In the genomic region with DNA sequence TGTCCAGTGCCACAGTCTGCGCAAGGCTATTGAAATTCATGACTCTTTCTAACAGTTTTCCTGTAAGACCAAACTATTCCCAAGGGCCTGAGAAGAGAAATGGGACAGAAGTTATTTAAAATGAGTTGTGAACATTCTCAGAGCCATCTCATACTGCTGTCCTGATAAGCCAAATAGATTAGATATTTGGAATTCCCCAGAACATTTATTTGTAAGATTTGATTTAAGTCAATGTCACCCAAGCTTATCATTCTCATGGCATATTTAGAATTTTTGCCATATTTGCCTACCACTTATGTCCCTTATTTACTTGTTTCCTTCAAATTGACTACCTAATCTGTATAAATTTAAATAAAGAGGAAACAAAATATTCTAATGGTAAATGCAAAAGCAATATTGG, we compare ENCODE assay signal across 22 cellular contexts.
"Had no signal": no experiment of that assay in that cellular context is flagged by ENCODE, and none has a peak within 500 bp of the region (broad histone marks: within the 10 kb centered on the region; RNA-seq: fewer than 3 reads in every experiment).

No MANE protein-coding gene starts in this region.

- H3K4me1 ChIP-seq: testis had no signal

- H3K4me3 ChIP-seq: left lung, lower lobe of right lung, ovary, right atrium auricular region, right lobe of liver, skin epidermis, stomach, testis, thyroid gland, upper lobe of right lung had no signal

- H3K27me3 ChIP-seq: left lung, ovary, right atrium auricular region, right lobe of liver, stomach, testis, thyroid gland, upper lobe of right lung had no signal

- H3K27ac ChIP-seq: left lung, lower lobe of right lung, ovary, right atrium auricular region, right lobe of liver, skin epidermis, stomach, testis, thyroid gland, upper lobe of right lung had no signal

- DNase-seq: hippocampal formation; kidney; left colon; left lung; lower lobe of right lung; mammary epithelial cell; mesenchymal stem cell; naive thymus-derived CD4-positive, alpha-beta T cell; ovary; right lobe of liver; stimulated activated CD4-positive, alpha-beta T cell treated with anti-CD3 and anti-CD28 coated beads, Interleukin-12 subunit alpha, Interleukin-12 subunit beta, amount 100 ng/mL, for 4 hours; stimulated activated CD4-positive, alpha-beta T cell treated with anti-CD3 and anti-CD28 coated beads, Interleukin-15, amount 100 ng/mL, for 24 hours; stimulated activated CD4-positive, alpha-beta T cell treated with anti-CD3 and anti-CD28 coated beads, Interleukin-2, amount 100 ng/mL, for 24 hours; stimulated activated CD4-positive, alpha-beta T cell treated with anti-CD3 and anti-CD28 coated beads, Interleukin-4, amount 100 ng/mL, for 1 hour; stimulated activated naive B cell treated with anti-CD40 and anti-IgM and Interleukin-4, amounts not matched to agents 10 μg/mL and 1 μg/mL and 100 μg/mL, for 72 hours; stimulated activated naive CD8-positive, alpha-beta T cell treated with anti-CD3 and anti-CD28 coated beads, Interleukin-15, Interleukin-2, amounts not matched to agents 100 U/mL and 50 U/mL, for 24 hours; stomach; testis; thyroid gland; upper lobe of right lung had no signal

- H3K9me3 ChIP-seq: left lung, lower lobe of right lung, ovary, right atrium auricular region, right lobe of liver, stomach, testis, thyroid gland, upper lobe of right lung had no signal

- H3K36me3 ChIP-seq: left lung, lower lobe of right lung, ovary, right atrium auricular region, right lobe of liver, stomach, thyroid gland, upper lobe of right lung had no signal
